ENCODE assay signal across 27 cellular contexts in genomic region chr3:50416736-50417636, GRCh38.
"Had no signal": no experiment of that assay in that cellular context is flagged by ENCODE, and none has a peak within 500 bp of the region (broad histone marks: within the 10 kb centered on the region; RNA-seq: fewer than 3 reads in every experiment).

No MANE protein-coding gene starts in this region.

- H3K4me1 ChIP-seq: ascending aorta, SJCRH30 had no signal

- H3K27me3 ChIP-seq: ascending aorta had no signal

- H3K4me1 Mint-ChIP-seq: activated T-helper 17 cell treated with anti-CD3 and anti-CD28 coated beads, Interleukin-2, amount 50 U/mL, for 72 hours; IgD-negative memory B cell had no signal

- DNase-seq: activated CD4-positive, alpha-beta T cell treated with anti-CD3 and anti-CD28 coated beads, Interleukin-2, amount 10 ng/mL, durations not matched to agents 24 days and 14 days; activated CD4-positive, alpha-beta T cell treated with anti-CD3 and anti-CD28 coated beads, Interleukin-2, amount 50 U/mL, for 4 hours; activated CD8-positive, alpha-beta T cell treated with anti-CD3 and anti-CD28 coated beads for 36 hours; activated gamma-delta T cell; activated naive CD4-positive, alpha-beta T cell treated with Interleukin-2 at 50 U/mL for 16 hours; activated naive CD8-positive, alpha-beta T cell treated with anti-CD3 and anti-CD28 coated beads, Interleukin-2, amount 10 ng/mL, durations not matched to agents 7 days and 5 days; activated T-cell treated with anti-CD3 and anti-CD28 coated beads, Interleukin-2, amount 50 U/mL, for 1 hour; activated T-cell treated with anti-CD3 and anti-CD28 coated beads, Interleukin-2, amount 50 U/mL, for 72 hours; amygdala; NCI-H1092 treated with DMSO at 0.1 percent for 48 hours; NCI-H187; NCI-H2029 treated with DMSO at 0.1 percent for 48 hours; NCI-H2107; NCI-H2227 treated with DMSO at 0.1 percent for 48 hours; NCI-H446 treated with DMSO at 0.1 percent for 48 hours; NCI-H524; SHP77; SJCRH30; T1000 had no signal

- H3K4me3 ChIP-seq: ascending aorta, SJCRH30, SK-N-MC had no signal

- H3K4me2 ChIP-seq: KMS-11 had no signal

- H3K27ac Mint-ChIP-seq: activated CD4-positive, alpha-beta T cell treated with anti-CD3 and anti-CD28 coated beads, Interleukin-2, amount 10 ng/mL, durations not matched to agents 24 days and 14 days; activated CD8-positive, alpha-beta T cell treated with anti-CD3 and anti-CD28 coated beads for 36 hours; activated naive CD4-positive, alpha-beta T cell treated with anti-CD3 and anti-CD28 coated beads, Interleukin-2, amount 50 U/mL, for 24 hours; activated naive CD8-positive, alpha-beta T cell treated with anti-CD3 and anti-CD28 coated beads, Interleukin-2, amount 10 ng/mL, durations not matched to agents 7 days and 5 days; activated T-cell treated with anti-CD3 and anti-CD28 coated beads, Interleukin-2, amount 50 U/mL, for 72 hours; activated T-helper 17 cell treated with anti-CD3 and anti-CD28 coated beads, Interleukin-2, amount 50 U/mL, for 72 hours; IgD-negative memory B cell had no signal

- H3K27ac ChIP-seq: ascending aorta, KMS-11, SJCRH30, SK-N-MC had no signal

- H3K9me3 Mint-ChIP-seq: activated CD4-positive, alpha-beta T cell treated with anti-CD3 and anti-CD28 coated beads, Interleukin-2, amount 10 ng/mL, durations not matched to agents 24 days and 14 days; activated CD8-positive, alpha-beta T cell treated with anti-CD3 and anti-CD28 coated beads for 36 hours; activated naive CD4-positive, alpha-beta T cell treated with anti-CD3 and anti-CD28 coated beads, Interleukin-2, amount 50 U/mL, for 24 hours; activated naive CD8-positive, alpha-beta T cell treated with anti-CD3 and anti-CD28 coated beads, Interleukin-2, amount 10 ng/mL, durations not matched to agents 7 days and 5 days; activated T-cell treated with anti-CD3 and anti-CD28 coated beads, Interleukin-2, amount 50 U/mL, for 72 hours; activated T-helper 17 cell treated with anti-CD3 and anti-CD28 coated beads, Interleukin-2, amount 50 U/mL, for 72 hours; IgD-negative memory B cell had no signal

- ATAC-seq: activated T-cell treated with anti-CD3 and anti-CD28 coated beads, Interleukin-2, amount 50 U/mL, for 72 hours; activated T-helper 17 cell treated with anti-CD3 and anti-CD28 coated beads, Interleukin-2, amount 50 U/mL, for 72 hours; Panc1 had no signal

- H3K4me3 Mint-ChIP-seq: activated CD4-positive, alpha-beta T cell treated with anti-CD3 and anti-CD28 coated beads, Interleukin-2, amount 10 ng/mL, durations not matched to agents 24 days and 14 days; activated CD8-positive, alpha-beta T cell treated with anti-CD3 and anti-CD28 coated beads for 36 hours; activated naive CD4-positive, alpha-beta T cell treated with anti-CD3 and anti-CD28 coated beads, Interleukin-2, amount 50 U/mL, for 24 hours; activated naive CD8-positive, alpha-beta T cell treated with anti-CD3 and anti-CD28 coated beads, Interleukin-2, amount 10 ng/mL, durations not matched to agents 7 days and 5 days; activated T-cell treated with anti-CD3 and anti-CD28 coated beads, Interleukin-2, amount 50 U/mL, for 72 hours; activated T-helper 17 cell treated with anti-CD3 and anti-CD28 coated beads, Interleukin-2, amount 50 U/mL, for 72 hours; IgD-negative memory B cell had no signal

- H3K9me3 ChIP-seq: ascending aorta, SJCRH30 had no signal

- H3K36me3 Mint-ChIP-seq: activated naive CD4-positive, alpha-beta T cell treated with anti-CD3 and anti-CD28 coated beads, Interleukin-2, amount 50 U/mL, for 24 hours; activated naive CD8-positive, alpha-beta T cell treated with anti-CD3 and anti-CD28 coated beads, Interleukin-2, amount 10 ng/mL, durations not matched to agents 7 days and 5 days; IgD-negative memory B cell had no signal

- FAIRE-seq: TTC549 had no signal

- H3K36me3 ChIP-seq: ascending aorta, SJCRH30 had no signal
